ENCODE assay signal across 34 cellular contexts in the genomic region with DNA sequence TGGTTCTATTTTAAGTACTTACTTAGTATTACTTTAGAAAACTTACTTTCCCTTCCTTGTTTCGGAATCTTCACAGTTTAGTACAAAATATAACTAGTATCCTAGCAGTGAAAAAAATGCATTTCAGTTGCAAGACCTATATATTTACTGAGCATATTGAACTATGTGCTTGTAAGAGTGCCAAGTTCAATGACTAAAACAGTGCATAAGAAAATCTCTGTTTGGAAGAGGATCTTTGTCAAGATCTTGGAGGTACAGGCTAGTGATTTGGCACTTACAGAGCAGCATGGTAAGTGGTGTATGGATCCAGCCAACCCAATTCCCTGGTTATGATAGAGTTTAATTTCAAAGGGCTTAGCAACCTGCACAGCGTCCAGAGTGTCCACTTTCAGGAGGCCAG.
"Had no signal": no experiment of that assay in that cellular context is flagged by ENCODE, and none has a peak within 500 bp of the region (broad histone marks: within the 10 kb centered on the region; RNA-seq: fewer than 3 reads in every experiment).

No MANE protein-coding gene starts in this region.

- H3K27me3 ChIP-seq: MG63, SJCRH30 had no signal

- H2AFZ ChIP-seq: PC-9 had no signal

- H3K9ac ChIP-seq: SK-N-SH had no signal

- H3K4me1 ChIP-seq: SJCRH30 had no signal

- H3K4me3 ChIP-seq: K562, MG63, PC-9, SJCRH30 had no signal

- H3K9me3 ChIP-seq: MG63, SJCRH30, SK-N-SH had no signal

- H3K36me3 ChIP-seq: MG63, SJCRH30 had no signal

- H3K27ac ChIP-seq: PC-9, RWPE1, SJCRH30 had no signal

- ATAC-seq: K562, Panc1, Right ventricle myocardium inferior had no signal

- DNase-seq: Kasumi-1, KG1, MG63, NCI-H1048, NCI-H1092 treated with DMSO at 0.1 percent for 48 hours, NCI-H1105 treated with DMSO at 0.1 percent for 48 hours, NCI-H1417, NCI-H1436, NCI-H146, NCI-H1694, NCI-H187, NCI-H1930, NCI-H2029 treated with DMSO at 0.1 percent for 48 hours, NCI-H2081 treated with DMSO at 0.1 percent for 48 hours, NCI-H2171 treated with DMSO at 0.1 percent for 48 hours, NCI-H2227 treated with DMSO at 0.1 percent for 48 hours, NCI-H345, NCI-H510A, NCI-H524, NCI-H526, NCI-H69, NCI-H748 treated with DMSO at 0.1 percent for 48 hours, NCI-H82, OCI-M1, PC-9, SHP77, SIG-M5, SJCRH30, SK-N-SH, SW 1271 had no signal

- H3K4me2 ChIP-seq: PC-9, SK-N-SH had no signal
